Comparison of ENCODE assay signal across 8 cellular contexts in the genomic region with DNA sequence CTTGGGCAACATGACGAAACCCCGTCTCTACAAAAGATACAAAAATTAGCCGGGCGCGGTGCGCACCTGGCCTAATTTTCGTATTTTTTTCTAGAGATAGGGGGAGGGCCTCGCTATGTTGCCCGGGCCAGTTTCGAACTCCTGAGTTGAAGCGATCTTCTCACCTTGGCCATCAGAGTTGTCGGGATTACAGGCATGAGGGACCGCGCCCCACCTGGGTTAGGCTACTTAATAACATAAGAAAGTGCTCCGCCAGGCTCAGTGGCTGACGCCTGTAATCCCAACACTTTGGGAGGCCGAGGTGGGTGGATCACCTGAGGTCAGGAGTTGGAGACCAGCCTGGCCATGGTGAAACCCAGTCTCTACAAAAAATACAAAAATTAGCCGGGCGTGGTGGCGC.
A peak's percentile ranks its signal among the peaks of the same experiment; 100 is the strongest.
DNase-seq lines count a peak whose midpoint lies in the region; ATAC-seq and TF ChIP-seq lines count a peak whose summit lies in the region.
"Not testable (repeated sequence)": the region's sequence is repeated elsewhere in the genome, so short reads cannot be mapped to it uniquely, and the experiment has no call there.

No MANE protein-coding gene starts in this region.

- not testable (repeated sequence) for H3K36me3 Mint-ChIP-seq in activated naive CD4-positive, alpha-beta T cell treated with anti-CD3 and anti-CD28 coated beads, Interleukin-2, amount 10 ng/mL, durations not matched to agents 7 days and 5 days; natural killer cell; stimulated activated effector memory CD8-positive, alpha-beta T cell treated with anti-CD3 and anti-CD28 coated beads, Interleukin-12 subunit alpha, Interleukin-12 subunit beta, amount 100 ng/mL, for 72 hours

- H3K4me3 ChIP-seq in AG10803 (ENCODE audit: low read length) (peak overlapping the region; percentile 77), HEK293 (ENCODE audit: low read depth, low read length) (peak overlapping the region; percentile 90), SJCRH30 (peak overlapping the region; percentile 100), iPS-15b (ENCODE audit: low read depth, low read length) (peak overlapping the region; percentile 74)
- H3K4me3 ChIP-seq in effector memory CD4-positive, alpha-beta T cell (ENCODE audit: insufficient read depth, low read depth, low read length, poor library complexity, severe bottlenecking): peak overlapping the region; percentile 80

- intact Hi-C loops in natural killer cell (cut with micrococcal nuclease): not testable (repeated sequence)

- H3K27me3 ChIP-seq in SJCRH30; effector memory CD4-positive, alpha-beta T cell (replicated peaks; ENCODE audit: control insufficient read depth, insufficient read depth, low read length, poor library complexity, severe bottlenecking); iPS-15b (ENCODE audit: control insufficient read depth, insufficient read depth, low read length): not testable (repeated sequence)

- H3K4me3 Mint-ChIP-seq in activated naive CD4-positive, alpha-beta T cell treated with anti-CD3 and anti-CD28 coated beads, Interleukin-2, amount 10 ng/mL, durations not matched to agents 7 days and 5 days: peak overlapping the region; percentile 87
- H3K4me3 Mint-ChIP-seq in natural killer cell: peak overlapping the region; percentile 90
- H3K4me3 Mint-ChIP-seq in stimulated activated effector memory CD8-positive, alpha-beta T cell treated with anti-CD3 and anti-CD28 coated beads, Interleukin-12 subunit alpha, Interleukin-12 subunit beta, amount 100 ng/mL, for 72 hours: peak overlapping the region; percentile 80

- POLR2A ChIA-PET in HEK293 (lab: Yijun Ruan, JAX): interaction anchor here (0.6 kb wide), 1 partner anchor 23 kb away, joined by 3 read pairs; no protein-coding TSS in a partner anchor

- H3K27ac Mint-ChIP-seq in activated naive CD4-positive, alpha-beta T cell treated with anti-CD3 and anti-CD28 coated beads, Interleukin-2, amount 10 ng/mL, durations not matched to agents 7 days and 5 days: peak overlapping the region; percentile 96
- peak overlapping the region; percentile 93 to 98 for H3K27ac Mint-ChIP-seq in natural killer cell
- H3K27ac Mint-ChIP-seq in stimulated activated effector memory CD8-positive, alpha-beta T cell treated with anti-CD3 and anti-CD28 coated beads, Interleukin-12 subunit alpha, Interleukin-12 subunit beta, amount 100 ng/mL, for 72 hours: peak overlapping the region; percentile 95

- TF ChIP-seq CTCF in AG10803 (conservative IDR thresholded peaks at IDR 0.05; ENCODE audit: low read length); HEK293 (tag by site-specific recombination; IDR thresholded peaks at IDR 0.05); natural killer cell (IDR thresholded peaks at IDR 0.05): not testable (repeated sequence)

- CTCF ChIA-PET in HEK293 (lab: Yijun Ruan, JAX): not testable (repeated sequence)
- CTCF ChIA-PET in activated naive CD4-positive, alpha-beta T cell treated with anti-CD3 and anti-CD28 coated beads, Interleukin-2, amount 10 ng/mL, durations not matched to agents 7 days and 5 days (lab: Charles Lee): interaction anchor here (0.6 kb wide), 1 partner anchor 40 kb away, joined by 3 read pairs; no protein-coding TSS in a partner anchor

- H3K9me3 ChIP-seq in HEK293 (ENCODE audit: control insufficient read depth, insufficient read depth, low read depth, low read length); SJCRH30 (replicated peaks); effector memory CD4-positive, alpha-beta T cell (ENCODE audit: control insufficient read depth, low read length); iPS-15b (ENCODE audit: control insufficient read depth, insufficient read depth, low read length): not testable (repeated sequence)

- H3K27me3 Mint-ChIP-seq in activated naive CD4-positive, alpha-beta T cell treated with anti-CD3 and anti-CD28 coated beads, Interleukin-2, amount 10 ng/mL, durations not matched to agents 7 days and 5 days; natural killer cell (ENCODE audit: low read depth in 2 of 2): not testable (repeated sequence)

- H3K4me1 ChIP-seq in HEK293 (ENCODE audit: control insufficient read depth, insufficient read depth, low read length); SJCRH30; effector memory CD4-positive, alpha-beta T cell (ENCODE audit: control insufficient read depth, insufficient read depth, low read length, poor library complexity, severe bottlenecking); iPS-15b (ENCODE audit: control insufficient read depth, insufficient read depth, low read length): not testable (repeated sequence)

- H3K27ac ChIP-seq in HEK293 (ENCODE audit: extremely low read depth, low read depth, low read length): not testable (repeated sequence)
- peak overlapping the region; percentile 59; the same call in 1 of the 2 replicates for H3K27ac ChIP-seq in SJCRH30
- peak overlapping the region; percentile 81 for H3K27ac ChIP-seq in effector memory CD4-positive, alpha-beta T cell (ENCODE audit: insufficient read depth, low read length, poor library complexity, severe bottlenecking)

- DNase-seq in AG10803 (ENCODE audit: low read depth); SJCRH30; effector memory CD4-positive, alpha-beta T cell; natural killer cell; stimulated activated effector memory CD8-positive, alpha-beta T cell treated with anti-CD3 and anti-CD28 coated beads, Interleukin-12 subunit alpha, Interleukin-12 subunit beta, amount 100 ng/mL, for 72 hours (ENCODE audit: low spot score in 2 of 2): not testable (repeated sequence)
- peak; percentile 21 for DNase-seq in activated naive CD4-positive, alpha-beta T cell treated with anti-CD3 and anti-CD28 coated beads, Interleukin-2, amount 10 ng/mL, durations not matched to agents 7 days and 5 days

- peak overlapping the region; percentile 79 for H3K9ac ChIP-seq in iPS-15b (ENCODE audit: low read depth, low read length)

- H3K36me3 ChIP-seq in HEK293 (ENCODE audit: control insufficient read depth in 2 of 2, insufficient read depth in 1 of 2, low read length in 2 of 2); SJCRH30; effector memory CD4-positive, alpha-beta T cell (ENCODE audit: control insufficient read depth, insufficient read depth, low read length); iPS-15b (ENCODE audit: control insufficient read depth, insufficient read depth, low read length): not testable (repeated sequence)

- not testable (repeated sequence) for H3K9me3 Mint-ChIP-seq in activated naive CD4-positive, alpha-beta T cell treated with anti-CD3 and anti-CD28 coated beads, Interleukin-2, amount 10 ng/mL, durations not matched to agents 7 days and 5 days; natural killer cell; stimulated activated effector memory CD8-positive, alpha-beta T cell treated with anti-CD3 and anti-CD28 coated beads, Interleukin-12 subunit alpha, Interleukin-12 subunit beta, amount 100 ng/mL, for 72 hours

- peaks cover 18% of the 10 kb centered on the region for H3K4me1 Mint-ChIP-seq in activated naive CD4-positive, alpha-beta T cell treated with anti-CD3 and anti-CD28 coated beads, Interleukin-2, amount 10 ng/mL, durations not matched to agents 7 days and 5 days
- H3K4me1 Mint-ChIP-seq in natural killer cell; stimulated activated effector memory CD8-positive, alpha-beta T cell treated with anti-CD3 and anti-CD28 coated beads, Interleukin-12 subunit alpha, Interleukin-12 subunit beta, amount 100 ng/mL, for 72 hours: not testable (repeated sequence)

- ATAC-seq in natural killer cell; stimulated activated effector memory CD8-positive, alpha-beta T cell treated with anti-CD3 and anti-CD28 coated beads, Interleukin-12 subunit alpha, Interleukin-12 subunit beta, amount 100 ng/mL, for 72 hours: not testable (repeated sequence)
